10 cellular contexts compared by ENCODE assay signal in the genomic region with DNA sequence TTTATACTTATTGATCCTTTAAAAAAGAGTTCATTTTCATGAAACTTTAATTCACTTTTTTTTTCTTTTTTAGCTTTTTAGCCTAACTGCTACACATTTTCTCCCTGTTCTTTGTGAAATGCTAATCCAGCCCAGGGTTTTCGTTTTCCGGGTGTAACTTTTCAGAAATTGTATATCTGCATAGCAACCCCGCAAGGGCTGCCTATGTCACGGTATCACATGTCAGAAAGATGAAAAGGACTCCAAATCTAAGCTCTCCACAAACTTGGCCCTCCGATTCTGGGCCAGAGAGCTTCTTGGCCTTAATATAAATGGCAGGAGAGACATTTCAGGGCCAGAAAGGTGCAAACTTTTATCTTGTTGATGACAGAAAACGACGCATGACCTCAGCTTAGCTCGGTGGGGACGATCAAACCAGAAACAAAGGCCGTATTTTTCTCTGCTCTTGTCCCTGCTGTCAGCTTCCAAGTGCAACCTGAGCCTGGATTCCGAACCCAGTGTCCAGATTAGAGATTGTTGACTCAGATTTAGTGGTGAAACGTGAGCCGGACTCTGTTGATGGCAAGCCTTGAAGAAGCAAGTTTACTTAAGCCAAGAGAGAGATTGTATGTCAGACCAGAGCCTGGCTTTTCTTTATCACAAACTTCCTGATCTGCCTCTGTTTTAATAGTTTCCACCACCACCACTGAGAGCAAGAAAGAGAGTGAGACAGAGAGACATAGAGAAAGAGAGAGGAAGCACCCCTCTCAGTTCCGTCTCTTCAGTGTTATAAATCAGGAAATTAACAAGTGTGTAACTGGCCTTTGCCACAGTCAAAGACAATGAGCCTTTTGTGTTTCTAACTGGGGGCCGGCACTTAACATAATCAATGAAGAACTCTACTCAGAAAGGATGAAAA.
DNase-seq lines count a peak whose midpoint lies in the region; ATAC-seq and TF ChIP-seq lines count a peak whose summit lies in the region.
"Had no signal": no experiment of that assay in that cellular context is flagged by ENCODE, and none has a peak within 500 bp of the region (broad histone marks: within the 10 kb centered on the region; RNA-seq: fewer than 3 reads in every experiment).

No MANE protein-coding gene starts in this region.

- ATAC-seq in right cardiac atrium, result no peak
- no peak for ATAC-seq in lower lobe of right lung
- ATAC-seq: effector memory CD8-positive, alpha-beta T cell had no signal

- no peak for TF ChIP-seq POLR2A in thyroid gland (IDR thresholded peaks at IDR 0.05)

- H3K4me3 Mint-ChIP-seq in activated T-helper 2 cell treated with anti-CD3 and anti-CD28 coated beads, Interferon-gamma antibody, Interleukin-2, Interleukin-4, amounts not matched to agents 10 μg/mL and 5 μg/mL and 100 μg/mL, durations not matched to agents 14 hours and 24 hours and 36 hours (ENCODE audit: low read depth), result no peak overlapping the region
- H3K4me3 Mint-ChIP-seq: effector memory CD8-positive, alpha-beta T cell had no signal

- peaks cover 28% of the 10 kb centered on the region for H3K4me1 Mint-ChIP-seq in activated T-helper 2 cell treated with anti-CD3 and anti-CD28 coated beads, Interferon-gamma antibody, Interleukin-2, Interleukin-4, amounts not matched to agents 10 μg/mL and 5 μg/mL and 100 μg/mL, durations not matched to agents 14 hours and 24 hours and 36 hours (ENCODE audit: low read depth)

- intact Hi-C loops in right cardiac atrium (cut with DNase I) (no loop called here), thyroid gland (cut with DNase I) (no loop called here), lower lobe of right lung (cut with DNase I) (no loop called here)
- intact Hi-C loops in activated T-helper 2 cell treated with anti-CD3 and anti-CD28 coated beads, Interferon-gamma antibody, Interleukin-2, Interleukin-4, amounts not matched to agents 10 μg/mL and 5 μg/mL and 100 μg/mL, durations not matched to agents 14 hours and 24 hours and 36 hours (cut with micrococcal nuclease), result no loop called here

- no peaks in the 10 kb centered on the region for H3K36me3 Mint-ChIP-seq in activated T-helper 2 cell treated with anti-CD3 and anti-CD28 coated beads, Interferon-gamma antibody, Interleukin-2, Interleukin-4, amounts not matched to agents 10 μg/mL and 5 μg/mL and 100 μg/mL, durations not matched to agents 14 hours and 24 hours and 36 hours (ENCODE audit: low read depth)

- TF ChIP-seq CTCF in thyroid gland (IDR thresholded peaks at IDR 0.05), result no peak
- TF ChIP-seq CTCF in lower lobe of right lung (IDR thresholded peaks at IDR 0.05), result no peak
- no peak for TF ChIP-seq CTCF in GM13976 (IDR thresholded peaks at IDR 0.05; ENCODE audit: borderline replicate concordance, control extremely low read depth, extremely low read depth, insufficient read depth, missing control alignments)

- 60% methylated on average over 15 of the region's 15 CpGs for WGBS in right cardiac atrium
- WGBS in thyroid gland, 2 donors, result 56 to 57% methylated on average over 15 of the region's 15 CpGs

- H3K27ac ChIP-seq in right cardiac atrium (ENCODE audit: low read length) (peak overlapping the region; percentile 23), thyroid gland (peak overlapping the region in 1 of 3 donors; percentile 24), lower lobe of right lung (no peak overlapping the region)

- no peaks in the 10 kb centered on the region for H3K9me3 ChIP-seq in right cardiac atrium (ENCODE audit: control insufficient read depth, low read length)
- H3K9me3 ChIP-seq in thyroid gland, result no peaks in the 10 kb centered on the region
- H3K9me3 ChIP-seq in lower lobe of right lung, result no peaks in the 10 kb centered on the region

- in situ Hi-C loops in GM13976 (cut with MboI; ENCODE audit: low sequenced_read_pairs, unreplicated experiment), result loop anchor here (25.0 kb wide), 1 partner anchor 354 kb away; no protein-coding TSS in a partner anchor

- DNase-seq in SHP77 (lab: John Stamatoyannopoulos, UW) (peak; percentile 13 to 56), SHP77 treated with DMSO at 0.1 percent for 48 hours (lab: John Stamatoyannopoulos, UW) (no peak), RPMI7951 (ENCODE audit: low read depth) (peak; percentile 69), right cardiac atrium (no peak), thyroid gland (peak; percentile 18 to 32), lower lobe of right lung (no peak), GM13976 (ENCODE audit: low spot score) (no peak)
- DNase-seq in activated T-helper 2 cell treated with anti-CD3 and anti-CD28 coated beads, Interferon-gamma antibody, Interleukin-2, Interleukin-4, amounts not matched to agents 10 μg/mL and 5 μg/mL and 100 μg/mL, durations not matched to agents 14 hours and 24 hours and 36 hours (ENCODE audit: low spot score), result no peak
- DNase-seq: activated T-cell treated with anti-CD3 and anti-CD28 coated beads for 4 hours; effector memory CD8-positive, alpha-beta T cell had no signal

- H3K9me3 Mint-ChIP-seq in activated T-helper 2 cell treated with anti-CD3 and anti-CD28 coated beads, Interferon-gamma antibody, Interleukin-2, Interleukin-4, amounts not matched to agents 10 μg/mL and 5 μg/mL and 100 μg/mL, durations not matched to agents 14 hours and 24 hours and 36 hours, result no peaks in the 10 kb centered on the region
- H3K9me3 Mint-ChIP-seq: effector memory CD8-positive, alpha-beta T cell had no signal

- H3K4me1 ChIP-seq in right cardiac atrium (ENCODE audit: control insufficient read depth, insufficient read depth, low read length), result peaks cover 6% of the 10 kb centered on the region
- peaks cover 8 to 22% of the 10 kb centered on the region in 2 donors for H3K4me1 ChIP-seq in thyroid gland
- H3K4me1 ChIP-seq in lower lobe of right lung, result peaks cover 8% of the 10 kb centered on the region

- H3K4me3 ChIP-seq in right cardiac atrium (ENCODE audit: low read length) (no peak overlapping the region), thyroid gland (replicated peaks in 1 of 3) (no peak overlapping the region), lower lobe of right lung (no peak overlapping the region)

- H3K27ac Mint-ChIP-seq in activated T-helper 2 cell treated with anti-CD3 and anti-CD28 coated beads, Interferon-gamma antibody, Interleukin-2, Interleukin-4, amounts not matched to agents 10 μg/mL and 5 μg/mL and 100 μg/mL, durations not matched to agents 14 hours and 24 hours and 36 hours, result no peak overlapping the region
- H3K27ac Mint-ChIP-seq: effector memory CD8-positive, alpha-beta T cell had no signal

- no peaks in the 10 kb centered on the region for H3K36me3 ChIP-seq in thyroid gland
- H3K36me3 ChIP-seq in lower lobe of right lung, result no peaks in the 10 kb centered on the region

- H3K27me3 ChIP-seq in right cardiac atrium (ENCODE audit: control insufficient read depth, insufficient read depth), result no peaks in the 10 kb centered on the region
- no peaks in the 10 kb centered on the region for H3K27me3 ChIP-seq in thyroid gland
- H3K27me3 ChIP-seq in lower lobe of right lung (ENCODE audit: low read depth), result no peaks in the 10 kb centered on the region

- peaks cover 21% of the 10 kb centered on the region for H3K27me3 Mint-ChIP-seq in activated T-helper 2 cell treated with anti-CD3 and anti-CD28 coated beads, Interferon-gamma antibody, Interleukin-2, Interleukin-4, amounts not matched to agents 10 μg/mL and 5 μg/mL and 100 μg/mL, durations not matched to agents 14 hours and 24 hours and 36 hours (ENCODE audit: low read depth)

Comparison
In these comparisons a context has a peak if more than half of its experiments do, and no peak if none do; other contexts are left out.
1. DNase-seq: peak in SHP77 (2 of 2), RPMI7951 (single experiment) and thyroid gland (2 of 2); none in SHP77 treated with DMSO at 0.1 percent for 48 hours (single experiment), right cardiac atrium (0 of 3), activated T-helper 2 cell treated with anti-CD3 and anti-CD28 coated beads, Interferon-gamma antibody, Interleukin-2, Interleukin-4, amounts not matched to agents 10 μg/mL and 5 μg/mL and 100 μg/mL, durations not matched to agents 14 hours and 24 hours and 36 hours (single experiment), lower lobe of right lung (single experiment) and GM13976 (single experiment).